Comparison of ENCODE assay signal across 1 cellular context in the genomic region with DNA sequence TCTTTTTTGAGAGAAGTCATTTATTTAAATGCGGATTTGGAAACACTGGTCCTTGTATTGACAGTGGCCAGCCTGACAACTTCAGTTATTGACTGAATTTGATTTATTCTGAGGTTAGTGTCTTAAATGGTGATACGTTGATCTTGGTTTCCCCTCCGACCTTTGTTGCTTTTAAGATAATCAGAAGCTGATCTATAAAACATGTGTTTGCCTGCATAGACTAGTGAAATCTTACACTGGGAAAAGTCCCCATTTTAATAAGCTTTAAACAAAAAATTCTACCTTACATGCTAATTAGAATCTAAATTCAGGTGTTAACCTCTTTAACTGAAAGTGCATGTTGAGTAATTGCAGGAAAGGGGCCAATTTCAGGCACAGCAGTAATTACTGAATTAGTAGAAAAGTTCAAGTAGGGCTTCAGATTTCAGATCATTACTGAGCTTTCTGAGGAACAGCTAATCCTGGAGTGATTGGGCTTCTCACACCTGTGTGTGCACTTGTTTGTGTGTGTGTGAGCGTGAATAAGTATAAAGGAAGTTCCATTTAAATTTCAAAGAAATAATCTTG.
A peak's percentile ranks its signal among the peaks of the same experiment; 100 is the strongest.
TF ChIP-seq lines count a peak whose summit lies in the region.

No MANE protein-coding gene starts in this region.

TF ChIP-seq in GM12878, 131 proteins besides CTCF, POLR2A, EP300 and RAD21 (continued from another document and continues in another):
- TF ChIP-seq, protein P1, sequence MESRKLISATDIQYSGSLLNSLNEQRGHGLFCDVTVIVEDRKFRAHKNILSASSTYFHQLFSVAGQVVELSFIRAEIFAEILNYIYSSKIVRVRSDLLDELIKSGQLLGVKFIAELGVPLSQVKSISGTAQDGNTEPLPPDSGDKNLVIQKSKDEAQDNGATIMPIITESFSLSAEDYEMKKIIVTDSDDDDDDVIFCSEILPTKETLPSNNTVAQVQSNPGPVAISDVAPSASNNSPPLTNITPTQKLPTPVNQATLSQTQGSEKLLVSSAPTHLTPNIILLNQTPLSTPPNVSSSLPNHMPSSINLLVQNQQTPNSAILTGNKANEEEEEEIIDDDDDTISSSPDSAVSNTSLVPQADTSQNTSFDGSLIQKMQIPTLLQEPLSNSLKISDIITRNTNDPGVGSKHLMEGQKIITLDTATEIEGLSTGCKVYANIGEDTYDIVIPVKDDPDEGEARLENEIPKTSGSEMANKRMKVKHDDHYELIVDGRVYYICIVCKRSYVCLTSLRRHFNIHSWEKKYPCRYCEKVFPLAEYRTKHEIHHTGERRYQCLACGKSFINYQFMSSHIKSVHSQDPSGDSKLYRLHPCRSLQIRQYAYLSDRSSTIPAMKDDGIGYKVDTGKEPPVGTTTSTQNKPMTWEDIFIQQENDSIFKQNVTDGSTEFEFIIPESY (IDR thresholded peaks at IDR 0.05): no peak
- peak; percentile 76 for TF ChIP-seq NR2F1 (conservative IDR thresholded peaks at IDR 0.05)
- no peak for TF ChIP-seq MXI1 (IDR thresholded peaks at IDR 0.05; ENCODE audit: low read depth, low read length)
- TF ChIP-seq TAF1 (IDR thresholded peaks at IDR 0.05; ENCODE audit: borderline replicate concordance, low read depth, low read length): no peak
- TF ChIP-seq BMI1 (IDR thresholded peaks at IDR 0.05; ENCODE audit: borderline replicate concordance): no peak
- TF ChIP-seq KAT2A (conservative IDR thresholded peaks at IDR 0.05; ENCODE audit: control insufficient read depth, low read depth, low read length): no peak
- peak; percentile 83 for TF ChIP-seq BCL11A (IDR thresholded peaks at IDR 0.05; ENCODE audit: low read depth, low read length)
- no peak for TF ChIP-seq ZNF207 (IDR thresholded peaks at IDR 0.05; ENCODE audit: borderline replicate concordance)
- TF ChIP-seq, protein P2, sequence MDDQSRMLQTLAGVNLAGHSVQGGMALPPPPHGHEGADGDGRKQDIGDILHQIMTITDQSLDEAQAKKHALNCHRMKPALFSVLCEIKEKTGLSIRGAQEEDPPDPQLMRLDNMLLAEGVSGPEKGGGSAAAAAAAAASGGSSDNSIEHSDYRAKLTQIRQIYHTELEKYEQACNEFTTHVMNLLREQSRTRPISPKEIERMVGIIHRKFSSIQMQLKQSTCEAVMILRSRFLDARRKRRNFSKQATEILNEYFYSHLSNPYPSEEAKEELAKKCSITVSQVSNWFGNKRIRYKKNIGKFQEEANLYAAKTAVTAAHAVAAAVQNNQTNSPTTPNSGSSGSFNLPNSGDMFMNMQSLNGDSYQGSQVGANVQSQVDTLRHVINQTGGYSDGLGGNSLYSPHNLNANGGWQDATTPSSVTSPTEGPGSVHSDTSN (IDR thresholded peaks at IDR 0.05; ENCODE audit: insufficient replicate concordance, low read depth, low read length): no peak
- peak; percentile 91 for TF ChIP-seq ZSCAN29 (IDR thresholded peaks at IDR 0.05)
- TF ChIP-seq IKZF2 (IDR thresholded peaks at IDR 0.05): peak; percentile 49 to 74
- TF ChIP-seq RUNX3 (IDR thresholded peaks at IDR 0.05; ENCODE audit: low read length): peak; percentile 52
- TF ChIP-seq, protein P3, sequence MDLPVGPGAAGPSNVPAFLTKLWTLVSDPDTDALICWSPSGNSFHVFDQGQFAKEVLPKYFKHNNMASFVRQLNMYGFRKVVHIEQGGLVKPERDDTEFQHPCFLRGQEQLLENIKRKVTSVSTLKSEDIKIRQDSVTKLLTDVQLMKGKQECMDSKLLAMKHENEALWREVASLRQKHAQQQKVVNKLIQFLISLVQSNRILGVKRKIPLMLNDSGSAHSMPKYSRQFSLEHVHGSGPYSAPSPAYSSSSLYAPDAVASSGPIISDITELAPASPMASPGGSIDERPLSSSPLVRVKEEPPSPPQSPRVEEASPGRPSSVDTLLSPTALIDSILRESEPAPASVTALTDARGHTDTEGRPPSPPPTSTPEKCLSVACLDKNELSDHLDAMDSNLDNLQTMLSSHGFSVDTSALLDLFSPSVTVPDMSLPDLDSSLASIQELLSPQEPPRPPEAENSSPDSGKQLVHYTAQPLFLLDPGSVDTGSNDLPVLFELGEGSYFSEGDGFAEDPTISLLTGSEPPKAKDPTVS (IDR thresholded peaks at IDR 0.05; ENCODE audit: low read depth, low read length): no peak
- TF ChIP-seq BRCA1 (IDR thresholded peaks at IDR 0.05; ENCODE audit: low read depth, low read length): no peak
- TF ChIP-seq CREB1 (IDR thresholded peaks at IDR 0.05; ENCODE audit: low read depth): no peak
- TF ChIP-seq, protein P4, sequence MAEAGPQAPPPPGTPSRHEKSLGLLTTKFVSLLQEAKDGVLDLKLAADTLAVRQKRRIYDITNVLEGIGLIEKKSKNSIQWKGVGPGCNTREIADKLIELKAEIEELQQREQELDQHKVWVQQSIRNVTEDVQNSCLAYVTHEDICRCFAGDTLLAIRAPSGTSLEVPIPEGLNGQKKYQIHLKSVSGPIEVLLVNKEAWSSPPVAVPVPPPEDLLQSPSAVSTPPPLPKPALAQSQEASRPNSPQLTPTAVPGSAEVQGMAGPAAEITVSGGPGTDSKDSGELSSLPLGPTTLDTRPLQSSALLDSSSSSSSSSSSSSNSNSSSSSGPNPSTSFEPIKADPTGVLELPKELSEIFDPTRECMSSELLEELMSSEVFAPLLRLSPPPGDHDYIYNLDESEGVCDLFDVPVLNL (IDR thresholded peaks at IDR 0.05; ENCODE audit: low read depth, low read length): no peak
- TF ChIP-seq, protein P5, sequence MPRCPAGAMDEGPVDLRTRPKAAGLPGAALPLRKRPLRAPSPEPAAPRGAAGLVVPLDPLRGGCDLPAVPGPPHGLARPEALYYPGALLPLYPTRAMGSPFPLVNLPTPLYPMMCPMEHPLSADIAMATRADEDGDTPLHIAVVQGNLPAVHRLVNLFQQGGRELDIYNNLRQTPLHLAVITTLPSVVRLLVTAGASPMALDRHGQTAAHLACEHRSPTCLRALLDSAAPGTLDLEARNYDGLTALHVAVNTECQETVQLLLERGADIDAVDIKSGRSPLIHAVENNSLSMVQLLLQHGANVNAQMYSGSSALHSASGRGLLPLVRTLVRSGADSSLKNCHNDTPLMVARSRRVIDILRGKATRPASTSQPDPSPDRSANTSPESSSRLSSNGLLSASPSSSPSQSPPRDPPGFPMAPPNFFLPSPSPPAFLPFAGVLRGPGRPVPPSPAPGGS (IDR thresholded peaks at IDR 0.05; ENCODE audit: borderline replicate concordance, insufficient read depth, low read depth, low read length, poor library complexity, severe bottlenecking): no peak
- TF ChIP-seq JUNB (IDR thresholded peaks at IDR 0.05): peak; percentile 84
- TF ChIP-seq, protein P6, sequence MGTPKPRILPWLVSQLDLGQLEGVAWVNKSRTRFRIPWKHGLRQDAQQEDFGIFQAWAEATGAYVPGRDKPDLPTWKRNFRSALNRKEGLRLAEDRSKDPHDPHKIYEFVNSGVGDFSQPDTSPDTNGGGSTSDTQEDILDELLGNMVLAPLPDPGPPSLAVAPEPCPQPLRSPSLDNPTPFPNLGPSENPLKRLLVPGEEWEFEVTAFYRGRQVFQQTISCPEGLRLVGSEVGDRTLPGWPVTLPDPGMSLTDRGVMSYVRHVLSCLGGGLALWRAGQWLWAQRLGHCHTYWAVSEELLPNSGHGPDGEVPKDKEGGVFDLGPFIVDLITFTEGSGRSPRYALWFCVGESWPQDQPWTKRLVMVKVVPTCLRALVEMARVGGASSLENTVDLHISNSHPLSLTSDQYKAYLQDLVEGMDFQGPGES (IDR thresholded peaks at IDR 0.05): no peak
- no peak for TF ChIP-seq WRNIP1 (IDR thresholded peaks at IDR 0.05; ENCODE audit: borderline replicate concordance, low read depth, low read length)
- TF ChIP-seq CREM (IDR thresholded peaks at IDR 0.05; ENCODE audit: low read depth): peak; percentile 57; the same call in 1 of the 2 replicates
- TF ChIP-seq, protein P7, sequence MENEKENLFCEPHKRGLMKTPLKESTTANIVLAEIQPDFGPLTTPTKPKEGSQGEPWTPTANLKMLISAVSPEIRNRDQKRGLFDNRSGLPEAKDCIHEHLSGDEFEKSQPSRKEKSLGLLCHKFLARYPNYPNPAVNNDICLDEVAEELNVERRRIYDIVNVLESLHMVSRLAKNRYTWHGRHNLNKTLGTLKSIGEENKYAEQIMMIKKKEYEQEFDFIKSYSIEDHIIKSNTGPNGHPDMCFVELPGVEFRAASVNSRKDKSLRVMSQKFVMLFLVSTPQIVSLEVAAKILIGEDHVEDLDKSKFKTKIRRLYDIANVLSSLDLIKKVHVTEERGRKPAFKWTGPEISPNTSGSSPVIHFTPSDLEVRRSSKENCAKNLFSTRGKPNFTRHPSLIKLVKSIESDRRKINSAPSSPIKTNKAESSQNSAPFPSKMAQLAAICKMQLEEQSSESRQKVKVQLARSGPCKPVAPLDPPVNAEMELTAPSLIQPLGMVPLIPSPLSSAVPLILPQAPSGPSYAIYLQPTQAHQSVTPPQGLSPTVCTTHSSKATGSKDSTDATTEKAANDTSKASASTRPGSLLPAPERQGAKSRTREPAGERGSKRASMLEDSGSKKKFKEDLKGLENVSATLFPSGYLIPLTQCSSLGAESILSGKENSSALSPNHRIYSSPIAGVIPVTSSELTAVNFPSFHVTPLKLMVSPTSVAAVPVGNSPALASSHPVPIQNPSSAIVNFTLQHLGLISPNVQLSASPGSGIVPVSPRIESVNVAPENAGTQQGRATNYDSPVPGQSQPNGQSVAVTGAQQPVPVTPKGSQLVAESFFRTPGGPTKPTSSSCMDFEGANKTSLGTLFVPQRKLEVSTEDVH (IDR thresholded peaks at IDR 0.05; ENCODE audit: low read depth, partially characterized antibody): no peak
- TF ChIP-seq, protein P8, sequence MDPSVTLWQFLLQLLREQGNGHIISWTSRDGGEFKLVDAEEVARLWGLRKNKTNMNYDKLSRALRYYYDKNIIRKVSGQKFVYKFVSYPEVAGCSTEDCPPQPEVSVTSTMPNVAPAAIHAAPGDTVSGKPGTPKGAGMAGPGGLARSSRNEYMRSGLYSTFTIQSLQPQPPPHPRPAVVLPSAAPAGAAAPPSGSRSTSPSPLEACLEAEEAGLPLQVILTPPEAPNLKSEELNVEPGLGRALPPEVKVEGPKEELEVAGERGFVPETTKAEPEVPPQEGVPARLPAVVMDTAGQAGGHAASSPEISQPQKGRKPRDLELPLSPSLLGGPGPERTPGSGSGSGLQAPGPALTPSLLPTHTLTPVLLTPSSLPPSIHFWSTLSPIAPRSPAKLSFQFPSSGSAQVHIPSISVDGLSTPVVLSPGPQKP (IDR thresholded peaks at IDR 0.05; ENCODE audit: low read depth, low read length): no peak
- no peak for TF ChIP-seq RBBP5 (conservative IDR thresholded peaks at IDR 0.05)
- TF ChIP-seq SREBF2 (IDR thresholded peaks at IDR 0.05; ENCODE audit: low read length): no peak
- TF ChIP-seq SMAD1 (IDR thresholded peaks at IDR 0.05; ENCODE audit: low read depth, partially characterized antibody): no peak
- no peak for TF ChIP-seq HCFC1 (IDR thresholded peaks at IDR 0.05; ENCODE audit: low read length)
- TF ChIP-seq RCOR1 (conservative IDR thresholded peaks at IDR 0.05; ENCODE audit: low read depth, low read length): no peak
- TF ChIP-seq MTA2 (IDR thresholded peaks at IDR 0.05; ENCODE audit: low read depth): peak; percentile 98
- no peak for TF ChIP-seq POLR2AphosphoS2 (IDR thresholded peaks at IDR 0.05; ENCODE audit: low read depth, low read length)
- peak; percentile 25; the same call in 1 of the 2 replicates for TF ChIP-seq TCF3 (IDR thresholded peaks at IDR 0.05; ENCODE audit: borderline replicate concordance, insufficient read depth, low read depth, low read length)
- TF ChIP-seq SPI1 (IDR thresholded peaks at IDR 0.05; ENCODE audit: borderline replicate concordance, insufficient read depth, low read depth, low read length): no peak
- TF ChIP-seq HDGF (IDR thresholded peaks at IDR 0.05): no peak
- TF ChIP-seq GABPA (IDR thresholded peaks at IDR 0.05; ENCODE audit: low read depth): 0 out of 2 replicates have a peak, but pooled peaks have one; percentile 22
- 0 out of 2 replicates have a peak, but pooled peaks have one; percentile 51 for TF ChIP-seq IRF4 (IDR thresholded peaks at IDR 0.05; ENCODE audit: low read depth, low read length)
- no peak for TF ChIP-seq ZNF24 (IDR thresholded peaks at IDR 0.05)
- TF ChIP-seq, protein P9, sequence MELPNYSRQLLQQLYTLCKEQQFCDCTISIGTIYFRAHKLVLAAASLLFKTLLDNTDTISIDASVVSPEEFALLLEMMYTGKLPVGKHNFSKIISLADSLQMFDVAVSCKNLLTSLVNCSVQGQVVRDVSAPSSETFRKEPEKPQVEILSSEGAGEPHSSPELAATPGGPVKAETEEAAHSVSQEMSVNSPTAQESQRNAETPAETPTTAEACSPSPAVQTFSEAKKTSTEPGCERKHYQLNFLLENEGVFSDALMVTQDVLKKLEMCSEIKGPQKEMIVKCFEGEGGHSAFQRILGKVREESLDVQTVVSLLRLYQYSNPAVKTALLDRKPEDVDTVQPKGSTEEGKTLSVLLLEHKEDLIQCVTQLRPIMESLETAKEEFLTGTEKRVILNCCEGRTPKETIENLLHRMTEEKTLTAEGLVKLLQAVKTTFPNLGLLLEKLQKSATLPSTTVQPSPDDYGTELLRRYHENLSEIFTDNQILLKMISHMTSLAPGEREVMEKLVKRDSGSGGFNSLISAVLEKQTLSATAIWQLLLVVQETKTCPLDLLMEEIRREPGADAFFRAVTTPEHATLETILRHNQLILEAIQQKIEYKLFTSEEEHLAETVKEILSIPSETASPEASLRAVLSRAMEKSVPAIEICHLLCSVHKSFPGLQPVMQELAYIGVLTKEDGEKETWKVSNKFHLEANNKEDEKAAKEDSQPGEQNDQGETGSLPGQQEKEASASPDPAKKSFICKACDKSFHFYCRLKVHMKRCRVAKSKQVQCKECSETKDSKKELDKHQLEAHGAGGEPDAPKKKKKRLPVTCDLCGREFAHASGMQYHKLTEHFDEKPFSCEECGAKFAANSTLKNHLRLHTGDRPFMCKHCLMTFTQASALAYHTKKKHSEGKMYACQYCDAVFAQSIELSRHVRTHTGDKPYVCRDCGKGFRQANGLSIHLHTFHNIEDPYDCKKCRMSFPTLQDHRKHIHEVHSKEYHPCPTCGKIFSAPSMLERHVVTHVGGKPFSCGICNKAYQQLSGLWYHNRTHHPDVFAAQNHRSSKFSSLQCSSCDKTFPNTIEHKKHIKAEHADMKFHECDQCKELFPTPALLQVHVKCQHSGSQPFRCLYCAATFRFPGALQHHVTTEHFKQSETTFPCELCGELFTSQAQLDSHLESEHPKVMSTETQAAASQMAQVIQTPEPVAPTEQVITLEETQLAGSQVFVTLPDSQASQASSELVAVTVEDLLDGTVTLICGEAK (IDR thresholded peaks at IDR 0.05; ENCODE audit: borderline replicate concordance): no peak
- no peak for TF ChIP-seq POU2F2 (IDR thresholded peaks at IDR 0.05; ENCODE audit: borderline replicate concordance, low read depth, low read length)
- TF ChIP-seq, protein P10, sequence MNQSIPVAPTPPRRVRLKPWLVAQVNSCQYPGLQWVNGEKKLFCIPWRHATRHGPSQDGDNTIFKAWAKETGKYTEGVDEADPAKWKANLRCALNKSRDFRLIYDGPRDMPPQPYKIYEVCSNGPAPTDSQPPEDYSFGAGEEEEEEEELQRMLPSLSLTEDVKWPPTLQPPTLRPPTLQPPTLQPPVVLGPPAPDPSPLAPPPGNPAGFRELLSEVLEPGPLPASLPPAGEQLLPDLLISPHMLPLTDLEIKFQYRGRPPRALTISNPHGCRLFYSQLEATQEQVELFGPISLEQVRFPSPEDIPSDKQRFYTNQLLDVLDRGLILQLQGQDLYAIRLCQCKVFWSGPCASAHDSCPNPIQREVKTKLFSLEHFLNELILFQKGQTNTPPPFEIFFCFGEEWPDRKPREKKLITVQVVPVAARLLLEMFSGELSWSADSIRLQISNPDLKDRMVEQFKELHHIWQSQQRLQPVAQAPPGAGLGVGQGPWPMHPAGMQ (IDR thresholded peaks at IDR 0.05; ENCODE audit: borderline replicate concordance): no peak
